12 cellular contexts compared by ENCODE assay signal in genomic region chr20:20034486-20034885, GRCh38. TPM values are rescaled to one million over a fixed set of nuclear protein-coding genes. Genes with fewer than 3 reads are reported as not detected.
"Had no signal": no experiment of that assay in that cellular context is flagged by ENCODE, and none has a peak within 500 bp of the region (broad histone marks: within the 10 kb centered on the region; RNA-seq: fewer than 3 reads in every experiment).

No MANE protein-coding gene starts in this region.

- H3K27me3 ChIP-seq: dorsolateral prefrontal cortex, stomach, thyroid gland had no signal

- H3K4me1 ChIP-seq: stomach had no signal

- H3K9me3 ChIP-seq: stomach, thyroid gland had no signal

- H3K4me3 ChIP-seq: dorsolateral prefrontal cortex, stomach, thyroid gland had no signal

- DNase-seq: activated CD8-positive, alpha-beta T cell treated with anti-CD3 and anti-CD28 coated beads, Interleukin-2, amount 10 ng/mL, durations not matched to agents 7 days and 5 days; activated naive CD4-positive, alpha-beta T cell treated with anti-CD3 and anti-CD28 coated beads, Interleukin-2, amount 10 ng/mL, durations not matched to agents 7 days and 5 days; dorsolateral prefrontal cortex; foreskin fibroblast; stimulated activated CD4-positive, alpha-beta T cell treated with anti-CD3 and anti-CD28 coated beads, Interleukin-4, amount 100 ng/mL, for 4 hours; stomach; SW 1271; thyroid gland had no signal

- H3K27ac ChIP-seq: stomach, thyroid gland had no signal

RNA-seq across cellular contexts. Expression of gene CFAP61, which starts 17.8 kb away (rescaled TPM):
- total RNA-seq: activated CD8-positive, alpha-beta T cell treated with anti-CD3 and anti-CD28 coated beads, Interleukin-2, amount 10 ng/mL, durations not matched to agents 7 days and 5 days; activated T-helper 2 cell treated with anti-CD3 and anti-CD28 coated beads, Interferon-gamma antibody, Interleukin-2, Interleukin-4, amounts not matched to agents 10 μg/mL and 5 μg/mL and 100 μg/mL, durations not matched to agents 14 hours and 24 hours and 36 hours; esophagus mucosa; lung microvascular endothelial cell; osteocyte; stomach had no signal
- polyA plus RNA-seq: stomach had no signal
